ENCODE assay signal across 11 cellular contexts in the genomic region with DNA sequence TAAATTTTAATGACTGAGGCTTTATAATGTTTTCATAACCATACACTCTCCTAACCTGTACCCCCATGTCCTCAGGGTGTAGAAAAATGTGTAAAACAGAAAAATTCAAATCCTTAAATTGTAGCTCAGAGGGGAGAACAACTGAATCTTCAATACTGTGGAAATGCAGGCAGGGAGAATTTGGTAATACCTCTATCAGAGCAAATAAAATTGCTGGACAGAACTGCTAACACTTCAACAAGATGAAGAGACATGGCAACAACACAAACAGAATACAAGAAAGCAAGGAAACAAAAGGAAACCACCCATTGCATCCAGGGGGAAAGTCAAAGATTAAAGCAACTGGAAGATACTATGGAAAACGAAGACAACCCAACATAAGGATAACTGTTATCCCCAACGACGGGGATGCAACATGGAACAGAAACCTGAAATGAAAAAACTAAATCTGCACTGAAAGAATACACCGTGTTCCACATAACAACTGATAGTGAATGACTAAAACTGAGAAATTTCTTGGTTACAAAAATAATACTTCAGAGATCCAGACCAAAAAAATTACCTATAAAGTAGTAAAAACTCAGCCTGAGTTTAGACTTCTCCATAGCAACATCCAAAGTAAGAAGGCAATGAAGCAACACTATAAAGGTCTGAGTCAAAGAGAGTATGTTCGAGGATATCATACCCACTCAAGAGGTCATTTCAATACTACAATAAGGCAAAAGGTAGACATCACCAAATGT. TPM values are rescaled to one million over a fixed set of nuclear protein-coding genes. Genes with fewer than 3 reads are reported as not detected.
DNase-seq lines count a peak whose midpoint lies in the region; ATAC-seq and TF ChIP-seq lines count a peak whose summit lies in the region.
"Had no signal": no experiment of that assay in that cellular context is flagged by ENCODE, and none has a peak within 500 bp of the region (broad histone marks: within the 10 kb centered on the region; RNA-seq: fewer than 3 reads in every experiment).

No MANE protein-coding gene starts in this region.

- H3K4me3 ChIP-seq in psoas muscle, result no peak overlapping the region
- H3K4me3 ChIP-seq in BE2C (ENCODE audit: low read depth, low read length), result no peak overlapping the region

- ATAC-seq in GM18870 (IDR thresholded peaks at IDR 0.05; ENCODE audit: unreplicated experiment), result peak; percentile 76
- ATAC-seq in HG02798 (IDR thresholded peaks at IDR 0.05; ENCODE audit: poor library complexity, unreplicated experiment), result peak; percentile 50
- peak; percentile 72 for ATAC-seq in HG03565 (IDR thresholded peaks at IDR 0.05; ENCODE audit: unreplicated experiment)
- ATAC-seq in psoas muscle, result no peak

- H3K9me3 ChIP-seq in psoas muscle (no peaks in the 10 kb centered on the region), BE2C (no peaks in the 10 kb centered on the region)

- H3K36me3 ChIP-seq in psoas muscle (ENCODE audit: insufficient read depth in 1 of 2, low read depth in 1 of 2) (no peaks in the 10 kb centered on the region), BE2C (no peaks in the 10 kb centered on the region)

- H3K4me1 ChIP-seq in psoas muscle, result no peaks in the 10 kb centered on the region
- no peaks in the 10 kb centered on the region for H3K4me1 ChIP-seq in BE2C

- no peak for TF ChIP-seq CTCF in GM10266 (IDR thresholded peaks at IDR 0.05; ENCODE audit: control insufficient read depth, insufficient read depth, low read depth, missing control alignments)
- TF ChIP-seq CTCF in psoas muscle (IDR thresholded peaks at IDR 0.05), result no peak
- no peak for TF ChIP-seq CTCF in BE2C (IDR thresholded peaks at IDR 0.05; ENCODE audit: low read depth, low read length)

- H3K27ac ChIP-seq in caudate nucleus (ENCODE audit: low read depth, low read length) (no peak overlapping the region), psoas muscle (no peak overlapping the region)

- 89 to 95% (median 93%) methylated on average over 5 of the region's 5 CpGs for WGBS in psoas muscle, 3 donors

- DNase-seq in GM10266 (ENCODE audit: extremely low spot score) (peak; percentile 18), caudate nucleus (lab: John Stamatoyannopoulos, UW) (no peak), NCI-H1694 (lab: John Stamatoyannopoulos, UW) (no peak), psoas muscle (no peak), BE2C (no peak)
- DNase-seq: activated CD4-positive, alpha-beta T cell treated with anti-CD3 and anti-CD28 coated beads, Interleukin-2, amount 50 U/mL, for 1 hour; NCI-H524; stimulated activated CD4-positive, alpha-beta T cell treated with anti-CD3 and anti-CD28 coated beads, Interleukin-2, amount 100 ng/mL, for 24 hours had no signal

- H3K27me3 ChIP-seq in psoas muscle (ENCODE audit: insufficient read depth in 3 of 3, low read length in 2 of 3) (no peaks in the 10 kb centered on the region), BE2C (no peaks in the 10 kb centered on the region)

- intact Hi-C loops in psoas muscle (cut with DNase I), result no loop called here

RNA-seq across cellular contexts. Expression of a gene that starts 48.5 kb away (rescaled TPM):
- total RNA-seq in psoas muscle, result 1 to 10 TPM; 3.7 to 6.6 (median 6.1) TPM
- 1 to 10 TPM; 3.7 to 7.9 (median 5.7) TPM for polyA plus RNA-seq in psoas muscle
- 42.2 TPM for polyA plus RNA-seq in BE2C (2012; ENCODE audit: insufficient read depth, insufficient read length, low read depth)

Comparison
In these comparisons a context has a peak if more than half of its experiments do, and no peak if none do; other contexts are left out.
1. ATAC-seq: peak in GM18870 (single experiment), HG02798 (single experiment) and HG03565 (single experiment); none in psoas muscle (0 of 4).